Comparison of ENCODE assay signal across 8 cellular contexts in the genomic region with DNA sequence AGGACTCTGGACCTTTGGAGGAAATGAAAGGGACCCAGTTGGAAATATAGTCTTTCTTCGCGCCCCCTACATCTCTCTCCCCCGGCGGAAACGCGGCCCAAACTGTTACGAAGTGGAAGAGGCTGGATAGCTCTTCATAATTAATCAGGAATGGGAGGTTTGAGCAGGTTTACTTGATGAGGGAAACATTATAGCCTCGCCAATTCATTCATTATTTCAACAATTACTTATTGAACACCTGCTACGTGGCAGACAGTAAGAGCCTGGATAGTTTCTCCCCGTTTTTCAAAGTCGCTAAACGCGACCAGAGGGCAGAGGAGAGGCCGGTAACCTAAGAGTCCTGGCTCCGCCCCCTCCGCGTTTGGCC. TPM values are rescaled to one million over a fixed set of nuclear protein-coding genes. Genes with fewer than 3 reads are reported as not detected.
DNase-seq lines count a peak whose midpoint lies in the region; ATAC-seq and TF ChIP-seq lines count a peak whose summit lies in the region.

No MANE protein-coding gene starts in this region.

- DNase-seq in D341Med (ENCODE audit: low spot score) (peak; percentile 61), HFFc6 (no peak), SK-N-MC (ENCODE audit: low read depth, low spot score) (no peak), foreskin fibroblast (no peak), NCI-H146 treated with DMSO at 0.1 percent for 48 hours (lab: John Stamatoyannopoulos, UW; ENCODE audit: unreplicated experiment) (no peak), nucleus accumbens (lab: John Stamatoyannopoulos, UW) (no peak)

- H3K27me3 Mint-ChIP-seq in HFFc6 (ENCODE audit: insufficient read depth), result peaks cover 18% of the 10 kb centered on the region

- TF ChIP-seq CTCF in HFFc6 (IDR thresholded peaks at IDR 0.05), result no peak
- TF ChIP-seq CTCF in foreskin fibroblast (IDR thresholded peaks at IDR 0.05; ENCODE audit: low read depth, low read length), result no peak

- peaks cover 19% of the 10 kb centered on the region for H3K4me1 ChIP-seq in rectal smooth muscle tissue (ENCODE audit: control insufficient read depth, insufficient read depth, low read length)

- peaks cover 22% of the 10 kb centered on the region for H3K4me1 Mint-ChIP-seq in HFFc6 (ENCODE audit: low read depth)

- H3K27ac ChIP-seq in SK-N-MC, result peak overlapping the region; percentile 67; the same call in 1 of the 2 replicates
- peak overlapping the region; percentile 92 for H3K27ac ChIP-seq in rectal smooth muscle tissue (ENCODE audit: low read depth, low read length)

- no peaks in the 10 kb centered on the region for H3K36me3 ChIP-seq in SK-N-MC (ENCODE audit: insufficient read depth, low read length)
- H3K36me3 ChIP-seq in rectal smooth muscle tissue (ENCODE audit: control insufficient read depth, insufficient read depth, low read length), result peaks cover 6% of the 10 kb centered on the region

- no peaks in the 10 kb centered on the region for H3K27me3 ChIP-seq in rectal smooth muscle tissue (ENCODE audit: control insufficient read depth, insufficient read depth, low read length)

- no peak for ATAC-seq in HG03469 (IDR thresholded peaks at IDR 0.05; ENCODE audit: unreplicated experiment)

- peak overlapping the region; percentile 98 for H3K4me3 Mint-ChIP-seq in HFFc6

- H3K9ac ChIP-seq in SK-N-MC (ENCODE audit: insufficient read length) (peak overlapping the region; percentile 60), rectal smooth muscle tissue (ENCODE audit: low read length) (no peak overlapping the region)

- peak overlapping the region; percentile 94 for H3K27ac Mint-ChIP-seq in HFFc6

- H3K4me3 ChIP-seq in SK-N-MC, result peak overlapping the region; percentile 90
- peak overlapping the region; percentile 68 to 92 for H3K4me3 ChIP-seq in foreskin fibroblast (ENCODE audit: low read depth in 1 of 2, low read length in 2 of 2)
- peak overlapping the region; percentile 92 for H3K4me3 ChIP-seq in rectal smooth muscle tissue (ENCODE audit: low read length)

- H3K9me3 Mint-ChIP-seq in HFFc6, result no peaks in the 10 kb centered on the region

- H3K36me3 Mint-ChIP-seq in HFFc6 (ENCODE audit: low read depth), result no peaks in the 10 kb centered on the region

- H3K9me3 ChIP-seq in SK-N-MC (ENCODE audit: low read depth, low read length), result no peaks in the 10 kb centered on the region

RNA-seq across cellular contexts. Expression of a gene that starts 0.2 kb away (rescaled TPM):
- total RNA-seq in HFFc6 (2021; fragmentation: NEBNext Ultra II Directional; extraction: Animal tissue kit (Norgen Biotek cat#: 25700)), result 10 to 100 TPM in 4 of 6 experiments, 1 to 10 TPM in 2; 9.2 to 13.2 (median 11.5) TPM

RNA-seq across cellular contexts. Expression of a gene that starts 1.8 kb away (rescaled TPM):
- total RNA-seq in HFFc6 (2021; fragmentation: NEBNext Ultra II Directional; extraction: Animal tissue kit (Norgen Biotek cat#: 25700)), result 1 to 10 TPM in 2 of 6 experiments, under 1 TPM in 4; 0.37 to 1.4 (median 0.69) TPM

RNA-seq across cellular contexts. Expression of a gene that starts 11.9 kb away (rescaled TPM):
- 10 to 100 TPM; 62.6 to 75.9 (median 72.5) TPM for total RNA-seq in HFFc6 (2021; fragmentation: NEBNext Ultra II Directional; extraction: Animal tissue kit (Norgen Biotek cat#: 25700))

RNA-seq across cellular contexts. Expression of a gene that starts 24.9 kb away (rescaled TPM):
- 10 to 100 TPM; 23.1 to 27.4 (median 26.1) TPM for total RNA-seq in HFFc6 (2021; fragmentation: NEBNext Ultra II Directional; extraction: Animal tissue kit (Norgen Biotek cat#: 25700))

RNA-seq across cellular contexts. Expression of a gene that starts 30.9 kb away (rescaled TPM):
- under 1 TPM in 1 of 6 experiments, not detected in 5; 0.12 TPM for total RNA-seq in HFFc6 (2021; fragmentation: NEBNext Ultra II Directional; extraction: Animal tissue kit (Norgen Biotek cat#: 25700))
